28 cellular contexts compared by ENCODE assay signal in the genomic region with DNA sequence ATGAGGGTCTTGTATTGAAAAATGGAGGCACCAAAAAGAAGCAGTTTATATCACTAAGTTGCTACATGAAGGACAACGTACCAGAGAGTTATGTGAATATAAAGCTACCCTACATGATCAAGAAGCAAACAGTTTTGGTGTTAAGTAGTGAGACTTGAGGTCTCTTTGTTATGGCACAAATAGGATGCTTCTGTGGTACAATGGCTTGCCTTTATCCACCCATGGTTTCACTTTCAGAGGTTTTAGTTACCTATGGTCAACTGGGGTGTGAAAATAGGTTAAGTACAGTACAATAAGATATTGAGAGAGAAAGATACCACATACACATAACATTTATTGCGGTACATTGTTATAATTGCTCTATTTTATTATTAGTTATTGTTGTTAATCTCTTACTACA.
"Had no signal": no experiment of that assay in that cellular context is flagged by ENCODE, and none has a peak within 500 bp of the region (broad histone marks: within the 10 kb centered on the region; RNA-seq: fewer than 3 reads in every experiment).

No MANE protein-coding gene starts in this region.

- H3K4me1 Mint-ChIP-seq: stimulated activated effector memory CD8-positive, alpha-beta T cell treated with anti-CD3 and anti-CD28 coated beads, Interleukin-12 subunit alpha, Interleukin-12 subunit beta, amount 100 ng/mL, for 72 hours; stimulated activated memory B cell treated with anti-CD40 and anti-IgM and Interleukin-4, amounts not matched to agents 10 μg/mL and 1 μg/mL and 100 μg/mL, for 72 hours; stimulated activated naive B cell treated with anti-CD40 and anti-IgM and Interleukin-4, amounts not matched to agents 10 μg/mL and 1 μg/mL and 100 μg/mL, for 72 hours; stimulated activated naive CD8-positive, alpha-beta T cell treated with anti-CD3 and anti-CD28 coated beads, Interleukin-15, amount 100 ng/mL, for 72 hours had no signal

- H3K27me3 Mint-ChIP-seq: stimulated activated memory B cell treated with anti-CD40 and anti-IgM and Interleukin-4, amounts not matched to agents 10 μg/mL and 1 μg/mL and 100 μg/mL, for 72 hours; stimulated activated naive B cell treated with anti-CD40 and anti-IgM and Interleukin-4, amounts not matched to agents 10 μg/mL and 1 μg/mL and 100 μg/mL, for 72 hours; stimulated activated naive CD8-positive, alpha-beta T cell treated with anti-CD3 and anti-CD28 coated beads, Interleukin-15, amount 100 ng/mL, for 72 hours; stimulated activated naive CD8-positive, alpha-beta T cell treated with anti-CD3 and anti-CD28 coated beads, Interleukin-15, Interleukin-2, amounts not matched to agents 100 ng/mL and 50 ng/mL, for 24 hours; type B pancreatic cell had no signal

- H3K27ac Mint-ChIP-seq: stimulated activated effector memory CD8-positive, alpha-beta T cell treated with anti-CD3 and anti-CD28 coated beads, Interleukin-12 subunit alpha, Interleukin-12 subunit beta, amount 100 ng/mL, for 72 hours; stimulated activated memory B cell treated with anti-CD40 and anti-IgM and Interleukin-4, amounts not matched to agents 10 μg/mL and 1 μg/mL and 100 μg/mL, for 72 hours; stimulated activated naive B cell treated with anti-CD40 and anti-IgM and Interleukin-4, amounts not matched to agents 10 μg/mL and 1 μg/mL and 100 μg/mL, for 72 hours; stimulated activated naive CD8-positive, alpha-beta T cell treated with anti-CD3 and anti-CD28 coated beads, Interleukin-15, amount 100 ng/mL, for 72 hours; stimulated activated naive CD8-positive, alpha-beta T cell treated with anti-CD3 and anti-CD28 coated beads, Interleukin-15, Interleukin-2, amounts not matched to agents 100 ng/mL and 50 ng/mL, for 24 hours; type B pancreatic cell had no signal

- H3K4me3 ChIP-seq: stomach, suprapubic skin, testis, thoracic aorta, thyroid gland, tibial artery, tibial nerve, transverse colon, upper lobe of left lung, upper lobe of right lung, uterus, vagina had no signal

- H3K9me3 Mint-ChIP-seq: stimulated activated memory B cell treated with anti-CD40 and anti-IgM and Interleukin-4, amounts not matched to agents 10 μg/mL and 1 μg/mL and 100 μg/mL, for 72 hours; stimulated activated naive CD8-positive, alpha-beta T cell treated with anti-CD3 and anti-CD28 coated beads, Interleukin-15, Interleukin-2, amounts not matched to agents 100 ng/mL and 50 ng/mL, for 24 hours; type B pancreatic cell had no signal

- H3K9me3 ChIP-seq: stomach, testis, thoracic aorta, thyroid gland, tibial artery, tibial nerve, transverse colon, upper lobe of left lung, upper lobe of right lung, uterus, vagina had no signal

- ATAC-seq: stimulated activated effector memory CD8-positive, alpha-beta T cell treated with anti-CD3 and anti-CD28 coated beads, Interleukin-12 subunit alpha, Interleukin-12 subunit beta, amount 100 ng/mL, for 72 hours; stimulated activated memory B cell treated with anti-CD40 and anti-IgM and Interleukin-4, amounts not matched to agents 10 μg/mL and 1 μg/mL and 100 μg/mL, for 72 hours; stimulated activated naive B cell treated with anti-CD40 and anti-IgM and Interleukin-4, amounts not matched to agents 10 μg/mL and 1 μg/mL and 100 μg/mL, for 72 hours; stimulated activated naive CD8-positive, alpha-beta T cell treated with anti-CD3 and anti-CD28 coated beads, Interleukin-15, amount 100 ng/mL, for 72 hours; stimulated activated naive CD8-positive, alpha-beta T cell treated with anti-CD3 and anti-CD28 coated beads, Interleukin-15, Interleukin-2, amounts not matched to agents 100 U/mL and 50 U/mL, for 24 hours; upper lobe of right lung had no signal

- H3K36me3 Mint-ChIP-seq: stimulated activated effector memory CD8-positive, alpha-beta T cell treated with anti-CD3 and anti-CD28 coated beads, Interleukin-12 subunit alpha, Interleukin-12 subunit beta, amount 100 ng/mL, for 72 hours; stimulated activated memory B cell treated with anti-CD40 and anti-IgM and Interleukin-4, amounts not matched to agents 10 μg/mL and 1 μg/mL and 100 μg/mL, for 72 hours; stimulated activated naive B cell treated with anti-CD40 and anti-IgM and Interleukin-4, amounts not matched to agents 10 μg/mL and 1 μg/mL and 100 μg/mL, for 72 hours; type B pancreatic cell had no signal

- H3K27me3 ChIP-seq: stomach, suprapubic skin, testis, thyroid gland, tibial artery, tibial nerve, transverse colon, upper lobe of left lung, upper lobe of right lung, uterus, vagina had no signal

- H3K4me1 ChIP-seq: stomach, suprapubic skin, testis, thyroid gland, tibial artery, tibial nerve, transverse colon, upper lobe of left lung, upper lobe of right lung, uterus, vagina had no signal

- H3K4me3 Mint-ChIP-seq: stimulated activated effector memory CD8-positive, alpha-beta T cell treated with anti-CD3 and anti-CD28 coated beads, Interleukin-12 subunit alpha, Interleukin-12 subunit beta, amount 100 ng/mL, for 72 hours; stimulated activated memory B cell treated with anti-CD40 and anti-IgM and Interleukin-4, amounts not matched to agents 10 μg/mL and 1 μg/mL and 100 μg/mL, for 72 hours; stimulated activated naive B cell treated with anti-CD40 and anti-IgM and Interleukin-4, amounts not matched to agents 10 μg/mL and 1 μg/mL and 100 μg/mL, for 72 hours; stimulated activated naive CD8-positive, alpha-beta T cell treated with anti-CD3 and anti-CD28 coated beads, Interleukin-15, amount 100 ng/mL, for 72 hours; stimulated activated naive CD8-positive, alpha-beta T cell treated with anti-CD3 and anti-CD28 coated beads, Interleukin-15, Interleukin-2, amounts not matched to agents 100 ng/mL and 50 ng/mL, for 24 hours; type B pancreatic cell had no signal

- H3K36me3 ChIP-seq: stomach, suprapubic skin, thoracic aorta, thyroid gland, tibial artery, tibial nerve, transverse colon, upper lobe of left lung, upper lobe of right lung, uterus, vagina had no signal

- H3K27ac ChIP-seq: stomach, suprapubic skin, testis, thoracic aorta, thyroid gland, tibial artery, tibial nerve, transverse colon, upper lobe of left lung, upper lobe of right lung, uterus, vagina had no signal

- DNase-seq: stimulated activated CD4-positive, alpha-beta T cell treated with anti-CD3 and anti-CD28 coated beads, Interleukin-2, amount 100 ng/mL, for 48 hours; stimulated activated CD4-positive, alpha-beta T cell treated with anti-CD3 and anti-CD28 coated beads, Interleukin-4, amount 100 ng/mL, for 1 hour; stimulated activated CD4-positive, alpha-beta T cell treated with anti-CD3 and anti-CD28 coated beads, Interleukin-4, amount 100 ng/mL, for 24 hours; stimulated activated CD4-positive, alpha-beta T cell treated with anti-CD3 and anti-CD28 coated beads, Interleukin-4, amount 100 ng/mL, for 4 hours; stimulated activated CD8-positive, alpha-beta memory T cell treated with anti-CD3 and anti-CD28 coated beads, Interleukin-4, amount 100 ng/mL, for 48 hours; stimulated activated naive B cell treated with anti-CD40 and anti-IgM and Interleukin-4, amounts not matched to agents 10 μg/mL and 1 μg/mL and 100 μg/mL, for 72 hours; stimulated activated naive CD4-positive, alpha-beta T cell; stimulated activated naive CD4-positive, alpha-beta T cell treated with Interleukin-2 at 50 U/mL for 16 hours; stimulated activated naive CD8-positive, alpha-beta T cell treated with anti-CD3 and anti-CD28 coated beads, Interleukin-15, amount 100 ng/mL, for 72 hours; stimulated activated naive CD8-positive, alpha-beta T cell treated with anti-CD3 and anti-CD28 coated beads, Interleukin-15, Interleukin-2, amounts not matched to agents 100 U/mL and 50 U/mL, for 24 hours; stomach; substantia nigra; testis; thyroid gland; tibial artery; transverse colon; trophoblast cell; upper lobe of left lung; upper lobe of right lung; uterus had no signal
